In genomic region chr1:44608141-44608540, GRCh38 we compare ENCODE assay signal across 1 cellular context.
TF ChIP-seq lines count a peak whose summit lies in the region.

No MANE protein-coding gene starts in this region.

TF ChIP-seq in K562, 482 proteins besides CTCF, POLR2A, EP300 and RAD21 (continued from another document):
- no peak for TF ChIP-seq STAT6 (CRISPR knock-in tag; IDR thresholded peaks at IDR 0.05)
